In genomic region chr7:76626989-76627642, GRCh38 we compare ENCODE assay signal across 8 cellular contexts. TPM values are rescaled to one million over a fixed set of nuclear protein-coding genes. Genes with fewer than 3 reads are reported as not detected.
DNase-seq lines count a peak whose midpoint lies in the region; ATAC-seq and TF ChIP-seq lines count a peak whose summit lies in the region.
"Not testable (repeated sequence)": the region's sequence is repeated elsewhere in the genome, so short reads cannot be mapped to it uniquely, and the experiment has no call there.

Gene POMZP3, minus strand, starts transcription at chr7:76627279. Its CDS starts 1,215 bp downstream, at chr7:76626064.

- ATAC-seq in GM21576 (IDR thresholded peaks at IDR 0.05; ENCODE audit: unreplicated experiment) = peak; percentile 75
- peak; percentile 59 for ATAC-seq in HG03558 (IDR thresholded peaks at IDR 0.05; ENCODE audit: extremely low read depth, unreplicated experiment)
- ATAC-seq in stimulated activated memory B cell treated with anti-CD40 and anti-IgM and Interleukin-4, amounts not matched to agents 10 μg/mL and 1 μg/mL and 100 μg/mL, for 72 hours = peak; percentile 97

- H3K27me3 Mint-ChIP-seq in activated naive CD4-positive, alpha-beta T cell treated with anti-CD3 and anti-CD28 coated beads, Interleukin-2, amount 50 U/mL, for 24 hours; stimulated activated memory B cell treated with anti-CD40 and anti-IgM and Interleukin-4, amounts not matched to agents 10 μg/mL and 1 μg/mL and 100 μg/mL, for 72 hours: not testable (repeated sequence)

- peaks cover 15% of the 10 kb centered on the region for H3K4me1 Mint-ChIP-seq in activated naive CD4-positive, alpha-beta T cell treated with anti-CD3 and anti-CD28 coated beads, Interleukin-2, amount 50 U/mL, for 24 hours
- H3K4me1 Mint-ChIP-seq in stimulated activated memory B cell treated with anti-CD40 and anti-IgM and Interleukin-4, amounts not matched to agents 10 μg/mL and 1 μg/mL and 100 μg/mL, for 72 hours = not testable (repeated sequence)

- peak within 1 kb of the TSS; percentile 95 for H3K4me3 Mint-ChIP-seq in activated naive CD4-positive, alpha-beta T cell treated with anti-CD3 and anti-CD28 coated beads, Interleukin-2, amount 50 U/mL, for 24 hours
- H3K4me3 Mint-ChIP-seq in stimulated activated memory B cell treated with anti-CD40 and anti-IgM and Interleukin-4, amounts not matched to agents 10 μg/mL and 1 μg/mL and 100 μg/mL, for 72 hours = peak within 1 kb of the TSS; percentile 92

- not testable (repeated sequence) for H3K36me3 Mint-ChIP-seq in activated naive CD4-positive, alpha-beta T cell treated with anti-CD3 and anti-CD28 coated beads, Interleukin-2, amount 50 U/mL, for 24 hours; stimulated activated memory B cell treated with anti-CD40 and anti-IgM and Interleukin-4, amounts not matched to agents 10 μg/mL and 1 μg/mL and 100 μg/mL, for 72 hours

- not testable (repeated sequence) for H3K9me3 Mint-ChIP-seq in activated naive CD4-positive, alpha-beta T cell treated with anti-CD3 and anti-CD28 coated beads, Interleukin-2, amount 50 U/mL, for 24 hours; stimulated activated memory B cell treated with anti-CD40 and anti-IgM and Interleukin-4, amounts not matched to agents 10 μg/mL and 1 μg/mL and 100 μg/mL, for 72 hours

- DNase-seq in EH (ENCODE audit: low read depth) (peak; percentile 45), SK-N-DZ (ENCODE audit: low spot score) (peak; percentile 27), fibroblast of the aortic adventitia (ENCODE audit: low read depth) (peak; percentile 27), myocyte (ENCODE audit: low read depth) (peak; percentile 61)

- TF ChIP-seq CTCF in fibroblast of the aortic adventitia (IDR thresholded peaks at IDR 0.05; ENCODE audit: insufficient read depth, low read length) = not testable (repeated sequence)

- H3K4me3 ChIP-seq in fibroblast of the aortic adventitia (ENCODE audit: low read depth, low read length) = peak within 1 kb of the TSS; percentile 67

- H3K27ac Mint-ChIP-seq in activated naive CD4-positive, alpha-beta T cell treated with anti-CD3 and anti-CD28 coated beads, Interleukin-2, amount 50 U/mL, for 24 hours = peak within 1 kb of the TSS; percentile 98
- peak within 1 kb of the TSS; percentile 91 for H3K27ac Mint-ChIP-seq in stimulated activated memory B cell treated with anti-CD40 and anti-IgM and Interleukin-4, amounts not matched to agents 10 μg/mL and 1 μg/mL and 100 μg/mL, for 72 hours

RNA-seq across cellular contexts. Expression of gene POMZP3, which starts in this region (rescaled TPM):
- 9.9 and 11.3 TPM in 2 replicates for polyA plus RNA-seq in SK-N-DZ (2014; cell fraction: cytosol; rRNA removed)
- polyA plus RNA-seq in SK-N-DZ (2014; cell fraction: nucleus; rRNA removed) = 2.4 and 4.9 TPM in 2 replicates
- 7.7 and 9.6 TPM in 2 replicates for total RNA-seq in fibroblast of the aortic adventitia (ENCODE audit: low replicate concordance)
- 13.9 and 14.6 TPM in 2 replicates for total RNA-seq in myocyte
- polyA plus RNA-seq in myocyte (2012) = 37.3 TPM

Comparison
In these comparisons a context has a peak if more than half of its experiments do, and no peak if none do; other contexts are left out.
1. Peak in every context shown above with its lines: DNase-seq, ATAC-seq and H3K4me3 ChIP-seq.